In the genomic region with DNA sequence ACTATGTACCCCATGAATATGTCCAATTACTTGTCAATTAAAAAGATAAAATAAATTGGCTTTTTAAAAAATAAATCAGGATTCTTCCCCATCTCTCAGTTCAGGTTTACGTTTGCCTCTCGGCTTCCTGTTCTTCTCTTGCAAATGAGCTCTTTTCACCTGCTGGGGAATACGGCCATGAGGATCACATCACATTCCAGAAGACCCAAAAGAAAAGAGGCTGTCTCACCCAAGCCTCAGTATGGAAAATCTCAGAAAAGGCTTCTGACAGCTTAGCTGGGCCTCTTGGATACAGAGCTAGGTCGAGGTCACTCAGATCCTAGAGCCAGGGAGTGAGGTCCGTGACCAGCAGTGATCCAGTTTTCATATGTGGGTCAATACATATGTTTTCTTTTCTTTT, we compare ENCODE assay signal across 20 cellular contexts.
A peak's percentile ranks its signal among the peaks of the same experiment; 100 is the strongest.
DNase-seq lines count a peak whose midpoint lies in the region; ATAC-seq, FAIRE-seq and TF ChIP-seq lines count a peak whose summit lies in the region.
"Had no signal": no experiment of that assay in that cellular context is flagged by ENCODE, and none has a peak within 500 bp of the region (broad histone marks: within the 10 kb centered on the region; RNA-seq: fewer than 3 reads in every experiment).

No MANE protein-coding gene starts in this region.

- no peak overlapping the region for H3K18ac ChIP-seq in H9 (ENCODE audit: insufficient read length, low read depth, low read length)
- H3K18ac ChIP-seq in H1 (ENCODE audit: extremely low read depth, low read length), result no peak overlapping the region; the same call in 1 of the 2 replicates

- peaks cover 43% of the 10 kb centered on the region for H3K27me3 Mint-ChIP-seq in H9 (ENCODE audit: low read depth)

- no peak overlapping the region for H2BK20ac ChIP-seq in H9 (ENCODE audit: low read depth, low read length, poor library complexity, severe bottlenecking)
- H2BK20ac ChIP-seq in H1 (ENCODE audit: low read length), result 0 out of 2 replicates have a peak overlapping the region, but pooled peaks have one; percentile 72

- H4K8ac ChIP-seq in H9 (replicated peaks; ENCODE audit: insufficient read length, low read depth, low read length) (no peak overlapping the region), H1 (ENCODE audit: extremely low read depth, insufficient read depth, low read length) (no peak overlapping the region)

- peaks cover 12 to 16% (median 12%) of the 10 kb centered on the region in 3 experiments for H3K36me3 Mint-ChIP-seq in H9 (ENCODE audit: insufficient read depth in 1 of 3, low read depth in 3 of 3)
- H3K36me3 Mint-ChIP-seq: CD8-positive, alpha-beta T cell had no signal

- H3K27ac ChIP-seq in H9 (ENCODE audit: insufficient read length, low read depth, low read length), result no peak overlapping the region
- no peak overlapping the region for H3K27ac ChIP-seq in H1 (ENCODE audit: low read depth, low read length)
- H3K27ac ChIP-seq: BLaER1 treated with 17β-estradiol and CSF1 and Interleukin-3, amounts not matched to agents 10 nM and 100 nM; HL-60 had no signal

- peaks cover 6% of the 10 kb centered on the region for H3K9me3 ChIP-seq in H9 (ENCODE audit: control insufficient read depth, low read depth, low read length)
- H3K9me3 ChIP-seq in H1 (ENCODE audit: insufficient read depth in 2 of 2, low read depth in 1 of 2, low read length in 1 of 2), result peaks cover 15 to 23% of the 10 kb centered on the region in 2 experiments; a peak in 3 of 4 replicates

- no peaks in the 10 kb centered on the region for H3K79me1 ChIP-seq in H9 (ENCODE audit: insufficient read depth, low read depth, low read length, poor library complexity, severe bottlenecking)
- H3K79me1 ChIP-seq in H1 (ENCODE audit: low read depth, low read length), result no peaks in the 10 kb centered on the region

- H2BK12ac ChIP-seq in H9 (ENCODE audit: insufficient read length, low read depth, low read length) (no peak overlapping the region), H1 (ENCODE audit: low read depth, low read length) (no peak overlapping the region)

- ATAC-seq in HG02885 (IDR thresholded peaks at IDR 0.05; ENCODE audit: poor library complexity, unreplicated experiment) (no peak), GM19324 (IDR thresholded peaks at IDR 0.05; ENCODE audit: low FRiP score, unreplicated experiment) (no peak)
- ATAC-seq: CD8-positive, alpha-beta T cell; GM12878; K562 had no signal

- H4K5ac ChIP-seq in H9 (ENCODE audit: insufficient read length, low read depth, low read length) (no peak overlapping the region), H1 (ENCODE audit: insufficient read length, low read depth, low read length) (no peak overlapping the region)

- TF ChIP-seq RAD21 in H1 (IDR thresholded peaks at IDR 0.05 in 1 of 2, conservative IDR thresholded peaks at IDR 0.05 in 1 of 2; ENCODE audit: low read depth in 2 of 2, low read length in 2 of 2), result no peak

- no peak overlapping the region for H2BK5ac ChIP-seq in H9 (ENCODE audit: insufficient read length, low read length)
- no peak overlapping the region for H2BK5ac ChIP-seq in H1 (ENCODE audit: low read depth, low read length)

- H3K14ac ChIP-seq in H9 (ENCODE audit: insufficient read depth, low read length) (no peak overlapping the region), H1 (ENCODE audit: insufficient read length) (no peak overlapping the region)

- H3K27ac Mint-ChIP-seq in H9, result peak overlapping the region in 2 of 3 experiments; percentile 68 to 85; a peak in 2 of 7 replicates
- H3K27ac Mint-ChIP-seq: B cell; CD8-positive, alpha-beta T cell had no signal

- peaks cover 15 to 29% of the 10 kb centered on the region in 2 experiments for H3K9me3 Mint-ChIP-seq in H9

- H3K4me3 Mint-ChIP-seq in H9, result no peak overlapping the region
- H3K4me3 Mint-ChIP-seq: B cell; CD8-positive, alpha-beta T cell had no signal

- H3K23me2 ChIP-seq in H9 (ENCODE audit: insufficient read length, low read depth, low read length, poor library complexity, severe bottlenecking) (no peaks in the 10 kb centered on the region), H1 (ENCODE audit: low read depth, low read length) (no peaks in the 10 kb centered on the region)

- no peaks in the 10 kb centered on the region for H3K27me3 ChIP-seq in H9 (ENCODE audit: insufficient read depth, low read length)
- peaks cover 0 to 7% (median 3%) of the 10 kb centered on the region in 4 experiments; a peak in 4 of 7 replicates for H3K27me3 ChIP-seq in H1 (replicated peaks in 1 of 4; ENCODE audit: control insufficient read depth in 3 of 4, extremely low read depth in 1 of 4, insufficient read depth in 3 of 4, low read length in 3 of 4)
- H3K27me3 ChIP-seq: BLaER1 treated with 17β-estradiol and CSF1 and Interleukin-3, amounts not matched to agents 10 nM and 100 nM had no signal

- H3T11ph ChIP-seq in H9 (ENCODE audit: low read length), result no peak overlapping the region

- H3K23ac ChIP-seq in H9 (ENCODE audit: insufficient read length, low read depth, low read length) (no peak overlapping the region), H1 (ENCODE audit: insufficient read length) (no peak overlapping the region)

- DNase-seq in ELF-1 (ENCODE audit: low read depth, low spot score) (peak; percentile 38), H9 (peak; percentile 57), H1 (ENCODE audit: low read depth in 1 of 2, low spot score in 2 of 2) (no peak), iPS DF 4.7 (ENCODE audit: extremely low read depth, low spot score) (peak; percentile 44), occipital lobe (lab: John Stamatoyannopoulos, UW) (no peak), NCI-H510A treated with DMSO at 0.1 percent for 48 hours (lab: John Stamatoyannopoulos, UW) (no peak)
- DNase-seq: 8988T; Calu3; CD8-positive, alpha-beta T cell; DMS79 treated with DMSO at 0.1 percent for 48 hours; IMR-90 had no signal

- H4K91ac ChIP-seq in H9 (ENCODE audit: insufficient read length, low read depth, low read length) (no peak overlapping the region), H1 (replicated peaks; ENCODE audit: insufficient read length, low read length) (no peak overlapping the region)

- POLR2A ChIA-PET in H1 (lab: Charles Lee; ENCODE audit: partially characterized antibody), result interaction anchor here (0.7 to 1.5 kb wide), 4 partner anchors 8 to 26 kb away, joined by 3 read pairs; no protein-coding TSS in a partner anchor

- H2AFZ ChIP-seq in H9 (ENCODE audit: low read length), result no peak overlapping the region
- no peak overlapping the region for H2AFZ ChIP-seq in H1 (ENCODE audit: low read length)

- H3K4me3 ChIP-seq in H1 (ENCODE audit: extremely low read depth in 1 of 4, insufficient read depth in 2 of 4, low read depth in 3 of 4, low read length in 4 of 4), result no peak overlapping the region
- H3K4me3 ChIP-seq: BLaER1 treated with 17β-estradiol and CSF1 and Interleukin-3, amounts not matched to agents 10 nM and 100 nM; GM12878; K562 had no signal

- H2BK15ac ChIP-seq in H9 (ENCODE audit: low read depth, low read length), result no peak overlapping the region
- no peak overlapping the region for H2BK15ac ChIP-seq in H1 (ENCODE audit: low read length)

- H3K4me1 Mint-ChIP-seq in H9, result peaks cover 26 to 27% of the 10 kb centered on the region in 2 experiments

- H3K56ac ChIP-seq in H9 (ENCODE audit: insufficient read length, low read depth, low read length) (no peak overlapping the region), H1 (replicated peaks; ENCODE audit: insufficient read length, low read depth, low read length) (no peak overlapping the region)

- H2BK120ac ChIP-seq in H9 (ENCODE audit: low read depth, low read length, poor library complexity, severe bottlenecking), result no peak overlapping the region
- no peak overlapping the region for H2BK120ac ChIP-seq in H1 (replicated peaks; ENCODE audit: low read depth, low read length)

- H3K4me2 ChIP-seq in H9 (ENCODE audit: insufficient read depth, insufficient read length, low read length), result no peak overlapping the region
- peak overlapping the region in 1 of 2 experiments; percentile 49; a peak in 2 of 4 replicates for H3K4me2 ChIP-seq in H1 (ENCODE audit: insufficient read depth in 1 of 2, low read depth in 2 of 2, low read length in 2 of 2)
- H3K4me2 ChIP-seq: BLaER1 treated with 17β-estradiol and CSF1 and Interleukin-3, amounts not matched to agents 10 nM and 100 nM had no signal

- no peak for TF ChIP-seq EP300 in H1 (IDR thresholded peaks at IDR 0.05; ENCODE audit: borderline replicate concordance in 1 of 2, low read depth in 2 of 2, low read length in 2 of 2)

- peak; percentile 81 for FAIRE-seq in H1 (lab: Jason Lieb, UNC)
- FAIRE-seq: GM12878, GM19239, H54, K562 had no signal

- H4K20me1 ChIP-seq in H9 (ENCODE audit: control insufficient read depth, insufficient read depth, insufficient read length) (no peaks in the 10 kb centered on the region), H1 (replicated peaks in 1 of 2; ENCODE audit: control insufficient read depth in 1 of 2, insufficient read depth in 2 of 2, low read length in 2 of 2) (no peaks in the 10 kb centered on the region)
- H4K20me1 ChIP-seq: BLaER1 treated with 17β-estradiol and CSF1 and Interleukin-3, amounts not matched to agents 10 nM and 100 nM had no signal

- H3K4ac ChIP-seq in H9 (ENCODE audit: low read depth, low read length) (no peak overlapping the region), H1 (replicated peaks; ENCODE audit: insufficient read length, low read depth, low read length) (no peak overlapping the region)

- TF ChIP-seq POLR2A in H1 (IDR thresholded peaks at IDR 0.05; ENCODE audit: control extremely low read depth in 1 of 2, low read depth in 2 of 2, low read length in 2 of 2), result no peak

- no peak overlapping the region for H3K9ac ChIP-seq in H9 (ENCODE audit: extremely low read depth, insufficient read length, low read length)
- no peak overlapping the region for H3K9ac ChIP-seq in H1 (replicated peaks in 1 of 4; ENCODE audit: extremely low read depth in 1 of 4, low read depth in 3 of 4, low read length in 3 of 4)
- H3K9ac ChIP-seq: BLaER1 treated with 17β-estradiol and CSF1 and Interleukin-3, amounts not matched to agents 10 nM and 100 nM had no signal

- no peaks in the 10 kb centered on the region for H3K79me2 ChIP-seq in H9 (ENCODE audit: insufficient read depth, low read length)
- H3K79me2 ChIP-seq in H1 (ENCODE audit: control insufficient read depth in 1 of 2, insufficient read depth in 2 of 2, low read length in 2 of 2), result no peaks in the 10 kb centered on the region

- no peak overlapping the region for H2AK5ac ChIP-seq in H9 (ENCODE audit: insufficient read length, low read length)
- H2AK5ac ChIP-seq in H1 (ENCODE audit: low read depth, low read length), result no peak overlapping the region

- WGBS in H9 (ENCODE audit: extremely low coverage, insufficient read length, low lambda C conversion rate), result no CpG with 5 or more reads among the region's 5 CpGs
- WGBS in H1 (ENCODE audit: extremely low coverage in 1 of 2, insufficient coverage in 1 of 2, insufficient read length in 1 of 2, insufficient replicate concordance in 2 of 2, low coverage in 1 of 2, low lambda C conversion rate in 2 of 2, missing lambda C conversion rate in 1 of 2), 2 experiments, result 23% methylated on average over 5 of the region's 5 CpGs; no CpG with 5 or more reads in 1 of the 2 experiments

- TF ChIP-seq CTCF in H9 (conservative IDR thresholded peaks at IDR 0.05) (no peak), H1 (IDR thresholded peaks at IDR 0.05; ENCODE audit: control extremely low read depth in 1 of 3, insufficient read depth in 1 of 3, low read depth in 1 of 3, low read length in 3 of 3) (no peak)

- H3K4me1 ChIP-seq in H9 (ENCODE audit: insufficient read depth, low read length) (peaks cover 6% of the 10 kb centered on the region; the same call in 1 of the 2 replicates), H1 (replicated peaks in 1 of 4; ENCODE audit: control insufficient read depth in 3 of 4, insufficient read depth in 4 of 4, low read length in 3 of 4) (peaks cover 9 to 11% (median 10%) of the 10 kb centered on the region in 4 experiments)

- H3K36me3 ChIP-seq in H1 (ENCODE audit: control insufficient read depth in 2 of 4, insufficient read depth in 4 of 4, low read length in 3 of 4), result no peaks in the 10 kb centered on the region

- CTCF ChIA-PET in H1 (lab: Charles Lee; ENCODE audit: partially characterized antibody), result interaction anchor here (0.7 to 1.7 kb wide), 3 partner anchors 8 to 33 kb away, joined by 3 to 4 read pairs (median 3); no protein-coding TSS in a partner anchor

Comparison
In these comparisons a context has a peak if more than half of its experiments do, and no peak if none do; other contexts are left out.
1. DNase-seq: peak in ELF-1 (single experiment), H9 (single experiment) and iPS DF 4.7 (single experiment); none in H1 (0 of 2), occipital lobe (single experiment) and NCI-H510A treated with DMSO at 0.1 percent for 48 hours (single experiment).